Comparison of ENCODE assay signal across 8 cellular contexts in genomic region chr16:89422905-89423630, GRCh38.
DNase-seq lines count a peak whose midpoint lies in the region; ATAC-seq, FAIRE-seq and TF ChIP-seq lines count a peak whose summit lies in the region.

No MANE protein-coding gene starts in this region.

- no peaks in the 10 kb centered on the region for H3K9me3 ChIP-seq in BLaER1 treated with 17β-estradiol and CSF1 and Interleukin-3, amounts not matched to agents 10 nM and 100 nM (replicated peaks in 1 of 11)
- no peaks in the 10 kb centered on the region for H3K9me3 ChIP-seq in hepatocyte (ENCODE audit: low read depth)
- H3K9me3 ChIP-seq in small intestine (ENCODE audit: control insufficient read depth, low read depth), result no peaks in the 10 kb centered on the region

- peaks cover 76 to 97% (median 95%) of the 10 kb centered on the region in 10 experiments for H3K4me1 ChIP-seq in BLaER1 treated with 17β-estradiol and CSF1 and Interleukin-3, amounts not matched to agents 10 nM and 100 nM
- H3K4me1 ChIP-seq in hepatocyte (ENCODE audit: insufficient read depth) (peaks cover 16% of the 10 kb centered on the region), small intestine (ENCODE audit: control insufficient read depth in 2 of 2, insufficient read depth in 1 of 2, low read depth in 1 of 2, low read length in 1 of 2) (peaks cover 0 to 10% of the 10 kb centered on the region in 2 donors)

- H2AFZ ChIP-seq in hepatocyte, result no peak overlapping the region

- peaks cover 95% of the 10 kb centered on the region for H3K79me2 ChIP-seq in hepatocyte

- DNase-seq in HS-5 (ENCODE audit: low read depth), result peak; percentile 8
- peak; percentile 63 for DNase-seq in activated T-cell treated with anti-CD3 and anti-CD28 coated beads, Interleukin-2, amount 50 U/mL, for 1 hour
- peak; percentile 28 for DNase-seq in hepatocyte (ENCODE audit: low spot score)
- peak; percentile 53 to 73 for DNase-seq in stimulated activated CD8-positive, alpha-beta memory T cell treated with anti-CD3 and anti-CD28 coated beads, Interleukin-7, amount 100 ng/mL, for 4 hours (ENCODE audit: low read depth in 2 of 2)
- DNase-seq in small intestine, result no peak
- DNase-seq in retina, result no peak

- H3K9ac ChIP-seq in BLaER1 treated with 17β-estradiol and CSF1 and Interleukin-3, amounts not matched to agents 10 nM and 100 nM, result peak overlapping the region; percentile 20 to 75 (median 70); a peak in 20 of 22 replicates

- peak overlapping the region; percentile 34 to 81 (median 73); a peak in 21 of 22 replicates for H3K27ac ChIP-seq in BLaER1 treated with 17β-estradiol and CSF1 and Interleukin-3, amounts not matched to agents 10 nM and 100 nM
- H3K27ac ChIP-seq in hepatocyte, result peak overlapping the region; percentile 25
- no peak overlapping the region for H3K27ac ChIP-seq in small intestine (ENCODE audit: low read depth in 1 of 2, low read length in 1 of 2)

- WGBS in hepatocyte (ENCODE audit: low lambda C conversion rate, missing lambda C conversion rate), result 47% methylated on average over 16 of the region's 16 CpGs
- WGBS in small intestine, 3 donors, result 58 to 82% (median 63%) methylated on average over 16 of the region's 16 CpGs

- H4K20me1 ChIP-seq in BLaER1 treated with 17β-estradiol and CSF1 and Interleukin-3, amounts not matched to agents 10 nM and 100 nM, result peaks cover 99 to 100% (median 100%) of the 10 kb centered on the region in 11 experiments
- H4K20me1 ChIP-seq in hepatocyte (ENCODE audit: insufficient read depth, poor library complexity, severe bottlenecking), result peaks cover 94% of the 10 kb centered on the region

- H3K4me3 ChIP-seq in BLaER1 treated with 17β-estradiol and CSF1 and Interleukin-3, amounts not matched to agents 10 nM and 100 nM, result peak overlapping the region; percentile 1 to 51 (median 37); a peak in 17 of 20 replicates
- H3K4me3 ChIP-seq in hepatocyte, result no peak overlapping the region
- H3K4me3 ChIP-seq in small intestine (ENCODE audit: low read depth in 1 of 2, low read length in 2 of 2), result no peak overlapping the region

- peak overlapping the region; percentile 74 to 98 (median 94) for H3K4me2 ChIP-seq in BLaER1 treated with 17β-estradiol and CSF1 and Interleukin-3, amounts not matched to agents 10 nM and 100 nM
- peak overlapping the region; percentile 20 for H3K4me2 ChIP-seq in hepatocyte

- H3K9me2 ChIP-seq in hepatocyte (replicated peaks; ENCODE audit: insufficient read depth), result no peaks in the 10 kb centered on the region

- H3K27me3 ChIP-seq in BLaER1 treated with 17β-estradiol and CSF1 and Interleukin-3, amounts not matched to agents 10 nM and 100 nM, result no peaks in the 10 kb centered on the region
- H3K27me3 ChIP-seq in hepatocyte (no peaks in the 10 kb centered on the region), small intestine (ENCODE audit: control insufficient read depth in 2 of 2, insufficient read depth in 2 of 2, low read length in 2 of 2) (no peaks in the 10 kb centered on the region)

- TF ChIP-seq CTCF in hepatocyte (IDR thresholded peaks at IDR 0.05; ENCODE audit: poor library complexity), result no peak

- peaks cover 31 to 66% (median 51%) of the 10 kb centered on the region in 11 experiments; a peak in 21 of 22 replicates for H3K36me3 ChIP-seq in BLaER1 treated with 17β-estradiol and CSF1 and Interleukin-3, amounts not matched to agents 10 nM and 100 nM
- H3K36me3 ChIP-seq in hepatocyte (replicated peaks; ENCODE audit: insufficient read depth, low read depth), result no peaks in the 10 kb centered on the region
- H3K36me3 ChIP-seq in small intestine (ENCODE audit: control insufficient read depth in 2 of 2, insufficient read depth in 2 of 2, low read length in 2 of 2), result no peaks in the 10 kb centered on the region

- FAIRE-seq in small intestine (lab: Jason Lieb, UNC), result no peak

- ATAC-seq in GM19468 (IDR thresholded peaks at IDR 0.05; ENCODE audit: extremely low read depth, unreplicated experiment), result peak; percentile 31

Comparison
In these comparisons a context has a peak if more than half of its experiments do, and no peak if none do; other contexts are left out.
1. H3K27ac ChIP-seq: peak in BLaER1 treated with 17β-estradiol and CSF1 and Interleukin-3, amounts not matched to agents 10 nM and 100 nM (11 of 11) and hepatocyte (single experiment); none in small intestine (0 of 2).
2. H3K4me3 ChIP-seq: peak in BLaER1 treated with 17β-estradiol and CSF1 and Interleukin-3, amounts not matched to agents 10 nM and 100 nM (10 of 10); none in hepatocyte (single experiment) and small intestine (0 of 2).
3. DNase-seq: peak in HS-5 (single experiment), activated T-cell treated with anti-CD3 and anti-CD28 coated beads, Interleukin-2, amount 50 U/mL, for 1 hour (single experiment), hepatocyte (single experiment) and stimulated activated CD8-positive, alpha-beta memory T cell treated with anti-CD3 and anti-CD28 coated beads, Interleukin-7, amount 100 ng/mL, for 4 hours (2 of 2); none in small intestine (single experiment) and retina (single experiment).